ENCODE assay signal across 16 cellular contexts in genomic region chr20:39993737-39994136, GRCh38.
DNase-seq lines count a peak whose midpoint lies in the region; ATAC-seq lines count a peak whose summit lies in the region.
"Had no signal": no experiment of that assay in that cellular context is flagged by ENCODE, and none has a peak within 500 bp of the region (broad histone marks: within the 10 kb centered on the region; RNA-seq: fewer than 3 reads in every experiment).

No MANE protein-coding gene starts in this region.

- no peak overlapping the region for H3K4ac ChIP-seq in mesenchymal stem cell (ENCODE audit: low read depth in 1 of 2, low read length in 2 of 2)

- H3K14ac ChIP-seq in mesenchymal stem cell (ENCODE audit: low read length in 2 of 2) = no peak overlapping the region

- 95% methylated on average over 2 of the region's 2 CpGs for WGBS in mesenchymal stem cell

- H3K9me3 ChIP-seq in mesenchymal stem cell (ENCODE audit: control insufficient read depth, low read length) = peaks cover 4% of the 10 kb centered on the region
- H3K9me3 ChIP-seq: prostate gland, stomach had no signal

- H3K18ac ChIP-seq in mesenchymal stem cell (ENCODE audit: low read depth in 1 of 2, low read length in 2 of 2) = no peak overlapping the region

- no peak overlapping the region for H2BK120ac ChIP-seq in mesenchymal stem cell (ENCODE audit: low read depth, low read length)

- H3K4me3 ChIP-seq in mesenchymal stem cell (ENCODE audit: insufficient read depth in 1 of 2, low read depth in 1 of 2, low read length in 2 of 2) = no peak overlapping the region
- H3K4me3 ChIP-seq: prostate gland, smooth muscle cell, stomach had no signal

- H3K27ac ChIP-seq in mesenchymal stem cell (ENCODE audit: low read length, poor library complexity, severe bottlenecking) = no peak overlapping the region
- H3K27ac ChIP-seq: epithelial cell of prostate, prostate gland, stomach had no signal

- H3K79me1 ChIP-seq in mesenchymal stem cell (replicated peaks; ENCODE audit: low read length, poor library complexity, severe bottlenecking) = no peaks in the 10 kb centered on the region

- no peaks in the 10 kb centered on the region for H3K36me3 ChIP-seq in mesenchymal stem cell (ENCODE audit: control insufficient read depth in 1 of 2, insufficient read depth in 2 of 2, low read depth in 1 of 2, low read length in 2 of 2)
- H3K36me3 ChIP-seq: prostate gland, stomach had no signal

- no peaks in the 10 kb centered on the region for H3K4me1 ChIP-seq in mesenchymal stem cell (ENCODE audit: control insufficient read depth, insufficient read depth, low read depth, low read length)
- H3K4me1 ChIP-seq: prostate gland, stomach had no signal

- no peak overlapping the region for H4K91ac ChIP-seq in mesenchymal stem cell (ENCODE audit: low read length)

- no peaks in the 10 kb centered on the region for H3K27me3 ChIP-seq in mesenchymal stem cell (ENCODE audit: control insufficient read depth in 1 of 2, insufficient read depth in 1 of 2, low read length in 2 of 2)
- H3K27me3 ChIP-seq: stomach had no signal

- no peak for ATAC-seq in GM19467 (IDR thresholded peaks at IDR 0.05; ENCODE audit: unreplicated experiment)

- H2AFZ ChIP-seq in mesenchymal stem cell (ENCODE audit: low read depth, low read length) = no peak overlapping the region

- no peak overlapping the region for H3K4me2 ChIP-seq in mesenchymal stem cell (ENCODE audit: low read length, poor library complexity, severe bottlenecking)
- H3K4me2 ChIP-seq: smooth muscle cell had no signal

- no peak overlapping the region for H2BK5ac ChIP-seq in mesenchymal stem cell (ENCODE audit: low read depth, low read length, poor library complexity, severe bottlenecking)

- no peak overlapping the region for H3K9ac ChIP-seq in mesenchymal stem cell (ENCODE audit: low read length)

- H2BK15ac ChIP-seq in mesenchymal stem cell (ENCODE audit: low read depth, poor library complexity, severe bottlenecking) = peak overlapping the region; percentile 7

- H2BK12ac ChIP-seq in mesenchymal stem cell (ENCODE audit: low read length in 2 of 2) = no peak overlapping the region

- DNase-seq in NCI-H748 (lab: John Stamatoyannopoulos, UW; ENCODE audit: unreplicated experiment) (peak; percentile 16), NCI-H748 treated with DMSO at 0.1 percent for 48 hours (lab: John Stamatoyannopoulos, UW) (no peak), NCI-H187 (lab: John Stamatoyannopoulos, UW) (peak; percentile 5 to 37), NCI-H774 (lab: John Stamatoyannopoulos, UW) (peak; percentile 9), mesenchymal stem cell (no peak)
- no peak for DNase-seq in activated CD4-positive, CD25-positive, alpha-beta regulatory T cell (lab: John Stamatoyannopoulos, UW)
- DNase-seq in activated CD4-positive, alpha-beta T cell treated with anti-CD3 and anti-CD28 coated beads for 1 hour = no peak
- DNase-seq: activated CD4-positive, alpha-beta T cell treated with anti-CD3 and anti-CD28 coated beads, Interleukin-2, amount 10 ng/mL, durations not matched to agents 7 days and 5 days; activated effector memory CD4-positive, alpha-beta T cell treated with anti-CD3 and anti-CD28 coated beads, Interleukin-2, amount 50 U/mL, for 16 hours; foreskin fibroblast; stimulated activated CD4-positive, alpha-beta T cell treated with anti-CD3 and anti-CD28 coated beads, Interleukin-4, amount 100 ng/mL, for 24 hours; stomach had no signal

- no peak overlapping the region for H3K23ac ChIP-seq in mesenchymal stem cell (ENCODE audit: low read length in 2 of 2)

- H4K8ac ChIP-seq in mesenchymal stem cell (ENCODE audit: low read length) = no peak overlapping the region

- H2AK5ac ChIP-seq in mesenchymal stem cell (ENCODE audit: low read length, severe bottlenecking) = no peak overlapping the region

Comparison
In these comparisons a context has a peak if more than half of its experiments do, and no peak if none do; other contexts are left out.
1. DNase-seq: peak in NCI-H748 (single experiment), NCI-H187 (2 of 2) and NCI-H774 (single experiment); none in NCI-H748 treated with DMSO at 0.1 percent for 48 hours (single experiment), mesenchymal stem cell (single experiment), activated CD4-positive, CD25-positive, alpha-beta regulatory T cell (0 of 4) and activated CD4-positive, alpha-beta T cell treated with anti-CD3 and anti-CD28 coated beads for 1 hour (single experiment).